Comparison of ENCODE assay signal across 29 cellular contexts in genomic region chr4:129113438-129113837, GRCh38.
"Had no signal": no experiment of that assay in that cellular context is flagged by ENCODE, and none has a peak within 500 bp of the region (broad histone marks: within the 10 kb centered on the region; RNA-seq: fewer than 3 reads in every experiment).

No MANE protein-coding gene starts in this region.

- H3K4me1 Mint-ChIP-seq: stimulated activated effector memory CD8-positive, alpha-beta T cell treated with anti-CD3 and anti-CD28 coated beads, Interleukin-12 subunit alpha, Interleukin-12 subunit beta, amount 100 ng/mL, for 72 hours; stimulated activated memory B cell treated with anti-CD40 and anti-IgM and Interleukin-4, amounts not matched to agents 10 μg/mL and 1 μg/mL and 100 μg/mL, for 72 hours; stimulated activated naive B cell treated with anti-CD40 and anti-IgM and Interleukin-4, amounts not matched to agents 10 μg/mL and 1 μg/mL and 100 μg/mL, for 72 hours; stimulated activated naive CD8-positive, alpha-beta T cell treated with anti-CD3 and anti-CD28 coated beads, Interleukin-15, amount 100 ng/mL, for 72 hours had no signal

- DNase-seq: stimulated activated CD4-positive, alpha-beta T cell treated with anti-CD3 and anti-CD28 coated beads, Interleukin-2, amount 100 ng/mL, for 48 hours; stimulated activated CD4-positive, alpha-beta T cell treated with anti-CD3 and anti-CD28 coated beads, Interleukin-4, amount 100 ng/mL, for 1 hour; stimulated activated CD4-positive, alpha-beta T cell treated with anti-CD3 and anti-CD28 coated beads, Interleukin-4, amount 100 ng/mL, for 24 hours; stimulated activated CD4-positive, alpha-beta T cell treated with anti-CD3 and anti-CD28 coated beads, Interleukin-4, amount 100 ng/mL, for 4 hours; stimulated activated CD8-positive, alpha-beta memory T cell treated with anti-CD3 and anti-CD28 coated beads, Interleukin-4, amount 100 ng/mL, for 48 hours; stimulated activated naive B cell treated with anti-CD40 and anti-IgM and Interleukin-4, amounts not matched to agents 10 μg/mL and 1 μg/mL and 100 μg/mL, for 72 hours; stimulated activated naive CD4-positive, alpha-beta T cell; stimulated activated naive CD4-positive, alpha-beta T cell treated with Interleukin-2 at 50 U/mL for 16 hours; stimulated activated naive CD8-positive, alpha-beta T cell treated with anti-CD3 and anti-CD28 coated beads, Interleukin-15, amount 100 ng/mL, for 72 hours; stimulated activated naive CD8-positive, alpha-beta T cell treated with anti-CD3 and anti-CD28 coated beads, Interleukin-15, Interleukin-2, amounts not matched to agents 100 U/mL and 50 U/mL, for 24 hours; stomach; substantia nigra; testis; thyroid gland; tibial artery; transverse colon; trophoblast cell; upper lobe of left lung; upper lobe of right lung; uterus had no signal

- H3K27me3 Mint-ChIP-seq: stimulated activated memory B cell treated with anti-CD40 and anti-IgM and Interleukin-4, amounts not matched to agents 10 μg/mL and 1 μg/mL and 100 μg/mL, for 72 hours; stimulated activated naive B cell treated with anti-CD40 and anti-IgM and Interleukin-4, amounts not matched to agents 10 μg/mL and 1 μg/mL and 100 μg/mL, for 72 hours; stimulated activated naive CD8-positive, alpha-beta T cell treated with anti-CD3 and anti-CD28 coated beads, Interleukin-15, amount 100 ng/mL, for 72 hours; stimulated activated naive CD8-positive, alpha-beta T cell treated with anti-CD3 and anti-CD28 coated beads, Interleukin-15, Interleukin-2, amounts not matched to agents 100 ng/mL and 50 ng/mL, for 24 hours; type B pancreatic cell had no signal

- H3K36me3 Mint-ChIP-seq: stimulated activated effector memory CD8-positive, alpha-beta T cell treated with anti-CD3 and anti-CD28 coated beads, Interleukin-12 subunit alpha, Interleukin-12 subunit beta, amount 100 ng/mL, for 72 hours; type B pancreatic cell had no signal

- H3K4me3 ChIP-seq: stomach, suprapubic skin, testis, thoracic aorta, thyroid gland, tibial artery, tibial nerve, transverse colon, upper lobe of left lung, upper lobe of right lung, uterus, vagina had no signal

- H3K9me3 Mint-ChIP-seq: stimulated activated effector memory CD8-positive, alpha-beta T cell treated with anti-CD3 and anti-CD28 coated beads, Interleukin-12 subunit alpha, Interleukin-12 subunit beta, amount 100 ng/mL, for 72 hours; stimulated activated memory B cell treated with anti-CD40 and anti-IgM and Interleukin-4, amounts not matched to agents 10 μg/mL and 1 μg/mL and 100 μg/mL, for 72 hours; stimulated activated naive B cell treated with anti-CD40 and anti-IgM and Interleukin-4, amounts not matched to agents 10 μg/mL and 1 μg/mL and 100 μg/mL, for 72 hours; stimulated activated naive CD8-positive, alpha-beta T cell treated with anti-CD3 and anti-CD28 coated beads, Interleukin-15, amount 100 ng/mL, for 72 hours; stimulated activated naive CD8-positive, alpha-beta T cell treated with anti-CD3 and anti-CD28 coated beads, Interleukin-15, Interleukin-2, amounts not matched to agents 100 ng/mL and 50 ng/mL, for 24 hours; type B pancreatic cell had no signal

- ATAC-seq: stimulated activated effector memory CD8-positive, alpha-beta T cell treated with anti-CD3 and anti-CD28 coated beads, Interleukin-12 subunit alpha, Interleukin-12 subunit beta, amount 100 ng/mL, for 72 hours; stimulated activated memory B cell treated with anti-CD40 and anti-IgM and Interleukin-4, amounts not matched to agents 10 μg/mL and 1 μg/mL and 100 μg/mL, for 72 hours; stimulated activated naive B cell treated with anti-CD40 and anti-IgM and Interleukin-4, amounts not matched to agents 10 μg/mL and 1 μg/mL and 100 μg/mL, for 72 hours; stimulated activated naive CD8-positive, alpha-beta T cell treated with anti-CD3 and anti-CD28 coated beads, Interleukin-15, amount 100 ng/mL, for 72 hours; stimulated activated naive CD8-positive, alpha-beta T cell treated with anti-CD3 and anti-CD28 coated beads, Interleukin-15, Interleukin-2, amounts not matched to agents 100 U/mL and 50 U/mL, for 24 hours; upper lobe of right lung had no signal

- H3K27me3 ChIP-seq: stomach, suprapubic skin, testis, thyroid gland, tibial artery, tibial nerve, transverse colon, upper lobe of left lung, upper lobe of right lung, uterus, vagina had no signal

- FAIRE-seq: urothelium cell line had no signal

- H3K27ac Mint-ChIP-seq: stimulated activated effector memory CD8-positive, alpha-beta T cell treated with anti-CD3 and anti-CD28 coated beads, Interleukin-12 subunit alpha, Interleukin-12 subunit beta, amount 100 ng/mL, for 72 hours; stimulated activated memory B cell treated with anti-CD40 and anti-IgM and Interleukin-4, amounts not matched to agents 10 μg/mL and 1 μg/mL and 100 μg/mL, for 72 hours; stimulated activated naive B cell treated with anti-CD40 and anti-IgM and Interleukin-4, amounts not matched to agents 10 μg/mL and 1 μg/mL and 100 μg/mL, for 72 hours; stimulated activated naive CD8-positive, alpha-beta T cell treated with anti-CD3 and anti-CD28 coated beads, Interleukin-15, Interleukin-2, amounts not matched to agents 100 ng/mL and 50 ng/mL, for 24 hours; type B pancreatic cell had no signal

- H3K4me3 Mint-ChIP-seq: stimulated activated effector memory CD8-positive, alpha-beta T cell treated with anti-CD3 and anti-CD28 coated beads, Interleukin-12 subunit alpha, Interleukin-12 subunit beta, amount 100 ng/mL, for 72 hours; stimulated activated memory B cell treated with anti-CD40 and anti-IgM and Interleukin-4, amounts not matched to agents 10 μg/mL and 1 μg/mL and 100 μg/mL, for 72 hours; stimulated activated naive B cell treated with anti-CD40 and anti-IgM and Interleukin-4, amounts not matched to agents 10 μg/mL and 1 μg/mL and 100 μg/mL, for 72 hours; stimulated activated naive CD8-positive, alpha-beta T cell treated with anti-CD3 and anti-CD28 coated beads, Interleukin-15, amount 100 ng/mL, for 72 hours; stimulated activated naive CD8-positive, alpha-beta T cell treated with anti-CD3 and anti-CD28 coated beads, Interleukin-15, Interleukin-2, amounts not matched to agents 100 ng/mL and 50 ng/mL, for 24 hours; type B pancreatic cell had no signal

- H3K4me1 ChIP-seq: stomach, suprapubic skin, thyroid gland, tibial artery, tibial nerve, transverse colon, upper lobe of left lung, upper lobe of right lung, uterus, vagina had no signal

- H3K27ac ChIP-seq: stomach, suprapubic skin, testis, thoracic aorta, thyroid gland, tibial artery, tibial nerve, transverse colon, upper lobe of left lung, upper lobe of right lung, uterus, vagina had no signal

- H3K9me3 ChIP-seq: stomach, suprapubic skin, testis, thoracic aorta, thyroid gland, tibial artery, tibial nerve, transverse colon, upper lobe of left lung, upper lobe of right lung, uterus, vagina had no signal

- H3K36me3 ChIP-seq: thoracic aorta, thyroid gland, uterus, vagina had no signal
